In genomic region chr14:23939607-23940326, GRCh38 we compare ENCODE assay signal across 1 cellular context.
A peak's percentile ranks its signal among the peaks of the same experiment; 100 is the strongest.
TF ChIP-seq lines count a peak whose summit lies in the region.

No MANE protein-coding gene starts in this region.

TF ChIP-seq in K562, 482 proteins besides CTCF, POLR2A, EP300 and RAD21 (continued from another document and continues in another):
- TF ChIP-seq TFE3 (CRISPR knock-in tag; IDR thresholded peaks at IDR 0.05) = peak; percentile 28; the same call in 1 of the 2 replicates
- 0 out of 2 replicates have a peak, but pooled peaks have one; percentile 67 for TF ChIP-seq ZNF212 (CRISPR knock-in tag; IDR thresholded peaks at IDR 0.05)
- TF ChIP-seq ZNF316 (IDR thresholded peaks at IDR 0.05) = no peak
- TF ChIP-seq NR2F6 (CRISPR knock-in tag; IDR thresholded peaks at IDR 0.05) = no peak
- TF ChIP-seq CCNT2 (IDR thresholded peaks at IDR 0.05; ENCODE audit: borderline replicate concordance, extremely low read depth, insufficient read length, low read depth, low read length) = no peak
- no peak for TF ChIP-seq CBX3 (IDR thresholded peaks at IDR 0.05; ENCODE audit: borderline replicate concordance in 1 of 2, low read length in 2 of 2)
- no peak for TF ChIP-seq KHSRP (IDR thresholded peaks at IDR 0.05)
- peak; percentile 89 for TF ChIP-seq MTF1 (CRISPR knock-in tag; IDR thresholded peaks at IDR 0.05; ENCODE audit: borderline replicate concordance)
- TF ChIP-seq PCBP1 (IDR thresholded peaks at IDR 0.05; ENCODE audit: low read depth, low read length, poor library complexity, severe bottlenecking) = no peak
- TF ChIP-seq HCFC1 (IDR thresholded peaks at IDR 0.05; ENCODE audit: low read depth, low read length) = no peak
- TF ChIP-seq CHD7 (IDR thresholded peaks at IDR 0.05; ENCODE audit: low read depth, low read length) = no peak
- TF ChIP-seq DMBX1 (CRISPR knock-in tag; IDR thresholded peaks at IDR 0.05; ENCODE audit: borderline replicate concordance) = peak; percentile 95
- TF ChIP-seq ZNF354B (CRISPR knock-in tag; IDR thresholded peaks at IDR 0.05) = 0 out of 2 replicates have a peak, but pooled peaks have one; percentile 72
- TF ChIP-seq MED1 (CRISPR knock-in tag; IDR thresholded peaks at IDR 0.05; ENCODE audit: borderline replicate concordance) = no peak
- TF ChIP-seq RBM15 (IDR thresholded peaks at IDR 0.05; ENCODE audit: insufficient read depth, low read length) = no peak
- peak; percentile 95 for TF ChIP-seq ZNF76 (CRISPR knock-in tag; IDR thresholded peaks at IDR 0.05; ENCODE audit: borderline replicate concordance)
- 0 out of 2 replicates have a peak, but pooled peaks have one; percentile 6 for TF ChIP-seq JUND (IDR thresholded peaks at IDR 0.05; ENCODE audit: borderline replicate concordance, low read depth, low read length)
- TF ChIP-seq JUND (tag; IDR thresholded peaks at IDR 0.05; ENCODE audit: borderline replicate concordance, low read depth, low read length) = peak; percentile 81; the same call in 2 of the 3 replicates
- TF ChIP-seq RERE (CRISPR knock-in tag; IDR thresholded peaks at IDR 0.05; ENCODE audit: borderline replicate concordance) = no peak
- no peak for TF ChIP-seq CCAR2 (IDR thresholded peaks at IDR 0.05; ENCODE audit: low read depth, low read length)
- peak; percentile 49; the same call in 1 of the 2 replicates for TF ChIP-seq TAL1 (IDR thresholded peaks at IDR 0.05)
- no peak for TF ChIP-seq LEF1 (IDR thresholded peaks at IDR 0.05)
- TF ChIP-seq E2F1 (CRISPR knock-in tag; IDR thresholded peaks at IDR 0.05) = no peak
- TF ChIP-seq CBX1 (IDR thresholded peaks at IDR 0.05; ENCODE audit: low read depth) = no peak
- TF ChIP-seq XRCC4 (IDR thresholded peaks at IDR 0.05; ENCODE audit: extremely low read depth, insufficient read depth, insufficient read length) = no peak
- TF ChIP-seq ZNF780A (CRISPR knock-in tag; IDR thresholded peaks at IDR 0.05) = peak; percentile 80; the same call in 1 of the 2 replicates
- peak; percentile 57; the same call in 1 of the 2 replicates for TF ChIP-seq ZEB2 (IDR thresholded peaks at IDR 0.05)
- TF ChIP-seq ILK (tag; IDR thresholded peaks at IDR 0.05; ENCODE audit: borderline replicate concordance, low read depth) = 0 out of 2 replicates have a peak, but pooled peaks have one; percentile 28
- TF ChIP-seq HINFP (tag; conservative IDR thresholded peaks at IDR 0.05; ENCODE audit: low read depth) = peak; percentile 51; the same call in 1 of the 2 replicates
- TF ChIP-seq XRCC3 (IDR thresholded peaks at IDR 0.05) = no peak
- no peak for TF ChIP-seq MEF2A (IDR thresholded peaks at IDR 0.05; ENCODE audit: control insufficient read depth, low read depth, low read length)
- TF ChIP-seq BDP1 (IDR thresholded peaks at IDR 0.05; ENCODE audit: insufficient read depth, insufficient read length) = no peak
- no peak for TF ChIP-seq PTBP1 (IDR thresholded peaks at IDR 0.05; ENCODE audit: low read depth, low read length)
- TF ChIP-seq HIVEP1 (CRISPR knock-in tag; IDR thresholded peaks at IDR 0.05) = peak; percentile 91
- no peak for TF ChIP-seq MAFG (tag; conservative IDR thresholded peaks at IDR 0.05)
